In the genomic region with DNA sequence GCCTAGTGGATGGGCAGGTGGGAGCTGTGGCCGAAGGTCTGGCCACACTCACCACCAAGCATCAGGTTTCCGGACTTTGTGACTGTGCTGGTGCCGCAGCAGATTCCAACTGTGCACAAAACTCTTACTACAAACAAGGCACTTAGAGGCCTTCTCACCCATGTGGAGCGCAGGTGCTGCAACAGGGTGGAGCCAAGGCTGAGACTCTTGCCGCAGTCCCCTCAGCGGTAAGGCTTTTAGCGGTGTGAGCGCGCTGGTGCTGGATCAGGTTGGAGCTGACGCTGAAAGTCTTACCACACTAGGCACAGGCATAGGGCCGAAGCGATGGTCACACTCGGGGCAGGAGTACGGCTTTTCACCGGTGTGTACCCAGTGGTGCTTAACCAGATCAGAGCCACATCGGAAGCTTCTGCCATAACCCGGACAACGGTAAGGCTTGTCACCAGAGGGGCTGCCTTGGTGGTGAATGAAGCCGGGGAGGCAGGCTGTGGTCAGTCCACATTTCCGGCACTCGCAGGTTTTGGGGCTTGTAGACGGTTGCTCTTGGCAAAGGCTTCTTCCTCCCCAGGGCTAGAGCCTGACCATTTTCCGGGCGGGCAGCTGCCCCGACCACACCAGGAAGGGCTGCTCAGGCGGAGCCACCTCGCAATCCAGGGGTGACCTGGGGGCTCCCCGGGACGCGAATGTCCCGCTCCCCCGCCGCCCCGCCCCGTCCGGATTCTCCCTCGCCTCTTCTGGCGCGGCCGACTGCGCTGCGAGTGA, we compare ENCODE assay signal across 1 cellular context.
TF ChIP-seq lines count a peak whose summit lies in the region.

No MANE protein-coding gene starts in this region.

TF ChIP-seq in endothelial cell of umbilical vein, 7 proteins besides CTCF, POLR2A, EP300 and RAD21:
- TF ChIP-seq MYC (IDR thresholded peaks at IDR 0.05; ENCODE audit: low read depth, low read length) (no peak), EZH2 (IDR thresholded peaks at IDR 0.05; ENCODE audit: borderline replicate concordance, low read depth, low read length, severe bottlenecking) (no peak), POLR2AphosphoS5 (IDR thresholded peaks at IDR 0.05; ENCODE audit: insufficient read depth, low read depth, low read length) (peak; percentile 55), GATA2 (IDR thresholded peaks at IDR 0.05; ENCODE audit: insufficient read depth, insufficient read length, low read depth, low read length) (no peak), JUN (IDR thresholded peaks at IDR 0.05; ENCODE audit: borderline replicate concordance, insufficient read depth, insufficient read length, low read depth) (no peak), FOS (IDR thresholded peaks at IDR 0.05; ENCODE audit: borderline replicate concordance, insufficient read depth, low read length) (peak; percentile 3)
- TF ChIP-seq, protein P1, sequence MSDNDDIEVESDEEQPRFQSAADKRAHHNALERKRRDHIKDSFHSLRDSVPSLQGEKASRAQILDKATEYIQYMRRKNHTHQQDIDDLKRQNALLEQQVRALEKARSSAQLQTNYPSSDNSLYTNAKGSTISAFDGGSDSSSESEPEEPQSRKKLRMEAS (IDR thresholded peaks at IDR 0.05; ENCODE audit: insufficient read depth, insufficient read length), result no peak
TF ChIP-seq in endothelial cell of umbilical vein: peak in this region for 2.
